ENCODE assay signal across 24 cellular contexts in the genomic region with DNA sequence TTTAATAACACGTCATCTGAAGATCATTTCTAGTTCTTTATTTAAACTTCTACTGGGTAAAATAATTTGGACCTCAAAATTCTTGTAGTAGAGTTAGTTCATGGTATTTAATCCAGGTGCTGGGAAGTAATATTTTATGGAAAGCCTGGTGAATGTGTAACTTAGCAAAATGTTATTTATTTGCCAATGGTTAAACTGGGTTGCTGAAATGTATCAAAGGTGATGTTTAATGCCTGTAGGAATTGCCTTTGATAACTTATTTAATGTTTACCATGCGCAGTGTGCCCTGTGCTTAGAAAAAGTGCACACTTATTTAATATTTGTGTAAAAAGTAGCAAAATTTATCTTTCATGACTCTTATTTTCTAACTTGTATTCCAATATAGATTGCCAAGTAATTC. TPM values are rescaled to one million over a fixed set of nuclear protein-coding genes. Genes with fewer than 3 reads are reported as not detected.
"Had no signal": no experiment of that assay in that cellular context is flagged by ENCODE, and none has a peak within 500 bp of the region (broad histone marks: within the 10 kb centered on the region; RNA-seq: fewer than 3 reads in every experiment).

No MANE protein-coding gene starts in this region.

- H3K36me3 ChIP-seq: MG63, SJCRH30 had no signal

- H3K4me1 ChIP-seq: SJCRH30 had no signal

- H3K27ac ChIP-seq: SJCRH30 had no signal

- DNase-seq: IMR-90, Karpas-422, KG1, MG63, NCI-H1092 treated with DMSO at 0.1 percent for 48 hours, NCI-H1436, NCI-H187, NCI-H2029, NCI-H2081 treated with DMSO at 0.1 percent for 48 hours, NCI-H2171, NCI-H226, NCI-H446, NCI-H510A, NCI-H524 treated with DMSO at 0.1 percent for 48 hours, NCI-H69, NCI-H774, SHP77 treated with DMSO at 0.1 percent for 48 hours, SJCRH30 had no signal

- ATAC-seq: HepG2, Panc1, Right ventricle myocardium inferior, SK-N-SH treated with all-trans-retinoic acid at 6 μM for 48 hours had no signal

- H3K9me3 ChIP-seq: MG63, SJCRH30 had no signal

- H3K27me3 ChIP-seq: MG63, SJCRH30 had no signal

- H3K4me3 ChIP-seq: MG63, SJCRH30 had no signal

RNA-seq across cellular contexts. Expression of gene OR5M11, which starts 11.2 kb away (rescaled TPM):
- total RNA-seq: HepG2, HT1080, IMR-90, Right ventricle myocardium inferior, RPMI7951, SJCRH30 had no signal

RNA-seq across cellular contexts. Expression of gene OR5M8, which starts 40.7 kb away (rescaled TPM):
- total RNA-seq: HepG2, HT1080, IMR-90, Right ventricle myocardium inferior, RPMI7951, SJCRH30 had no signal

RNA-seq across cellular contexts. Expression of gene OR5M10, which starts 45.7 kb away (rescaled TPM):
- total RNA-seq: HepG2, HT1080, IMR-90, Right ventricle myocardium inferior, RPMI7951, SJCRH30 had no signal

RNA-seq across cellular contexts. Expression of gene OR5M3, which starts 58.7 kb away (rescaled TPM):
- total RNA-seq: HepG2, HT1080, IMR-90, Right ventricle myocardium inferior, RPMI7951, SJCRH30 had no signal
